8 cellular contexts compared by ENCODE assay signal in genomic region chr5:8756498-8757084, GRCh38.
DNase-seq lines count a peak whose midpoint lies in the region; ATAC-seq and TF ChIP-seq lines count a peak whose summit lies in the region.

No MANE protein-coding gene starts in this region.

- no peak for ATAC-seq in activated T-cell treated with anti-CD3 and anti-CD28 coated beads, Interleukin-2, amount 50 U/mL, for 4 hours
- no peak for ATAC-seq in HG03159 (IDR thresholded peaks at IDR 0.05; ENCODE audit: unreplicated experiment)

- no peak overlapping the region for H3K27ac Mint-ChIP-seq in neural progenitor cell

- peaks cover 12% of the 10 kb centered on the region for H3K9me3 Mint-ChIP-seq in neural progenitor cell
- H3K9me3 Mint-ChIP-seq in activated T-cell treated with anti-CD3 and anti-CD28 coated beads, Interleukin-2, amount 50 U/mL, for 4 hours: peaks cover 16% of the 10 kb centered on the region

- H4K20me1 ChIP-seq in neural progenitor cell (ENCODE audit: low read depth): no peaks in the 10 kb centered on the region

- H3K4me3 ChIP-seq in cardiac muscle cell (no peak overlapping the region), right atrium auricular region (no peak overlapping the region), neural progenitor cell (no peak overlapping the region)

- peaks cover 5% of the 10 kb centered on the region for H3K27me3 Mint-ChIP-seq in neural progenitor cell (ENCODE audit: insufficient read depth, low read depth)
- H3K27me3 Mint-ChIP-seq in activated T-cell treated with anti-CD3 and anti-CD28 coated beads, Interleukin-2, amount 50 U/mL, for 4 hours (ENCODE audit: low read depth): no peaks in the 10 kb centered on the region

- peak; percentile 55 for TF ChIP-seq CTCF in cardiac muscle cell (IDR thresholded peaks at IDR 0.05; ENCODE audit: low read depth, low read length)
- TF ChIP-seq CTCF in right atrium auricular region (IDR thresholded peaks at IDR 0.05): peak in 1 of 2 donors; percentile 66
- TF ChIP-seq CTCF in neural progenitor cell (IDR thresholded peaks at IDR 0.05): peak; percentile 70

- H3K9ac ChIP-seq in neural progenitor cell: no peak overlapping the region

- H3K27me3 ChIP-seq in cardiac muscle cell (no peaks in the 10 kb centered on the region), right atrium auricular region (no peaks in the 10 kb centered on the region), neural progenitor cell (no peaks in the 10 kb centered on the region)

- H3K9me3 ChIP-seq in cardiac muscle cell (ENCODE audit: low read depth): no peaks in the 10 kb centered on the region
- H3K9me3 ChIP-seq in right atrium auricular region: no peaks in the 10 kb centered on the region
- no peaks in the 10 kb centered on the region for H3K9me3 ChIP-seq in neural progenitor cell (ENCODE audit: low read depth)

- H2AFZ ChIP-seq in neural progenitor cell (replicated peaks): no peak overlapping the region

- no peak overlapping the region for H3K4me2 ChIP-seq in neural progenitor cell

- H3K4me1 ChIP-seq in cardiac muscle cell (ENCODE audit: low read depth) (no peaks in the 10 kb centered on the region), right atrium auricular region (no peaks in the 10 kb centered on the region), neural progenitor cell (peaks cover 7% of the 10 kb centered on the region)

- no peaks in the 10 kb centered on the region for H3K79me2 ChIP-seq in neural progenitor cell (ENCODE audit: low read depth)

- no peaks in the 10 kb centered on the region for H3K36me3 ChIP-seq in cardiac muscle cell
- no peaks in the 10 kb centered on the region for H3K36me3 ChIP-seq in right atrium auricular region
- no peaks in the 10 kb centered on the region for H3K36me3 ChIP-seq in neural progenitor cell

- H3K36me3 Mint-ChIP-seq in neural progenitor cell: no peaks in the 10 kb centered on the region
- H3K36me3 Mint-ChIP-seq in activated T-cell treated with anti-CD3 and anti-CD28 coated beads, Interleukin-2, amount 50 U/mL, for 4 hours (ENCODE audit: insufficient read depth): no peaks in the 10 kb centered on the region

- peaks cover 14% of the 10 kb centered on the region for H3K4me1 Mint-ChIP-seq in neural progenitor cell
- no peaks in the 10 kb centered on the region for H3K4me1 Mint-ChIP-seq in activated T-cell treated with anti-CD3 and anti-CD28 coated beads, Interleukin-2, amount 50 U/mL, for 4 hours (ENCODE audit: low read depth)

- H3K27ac ChIP-seq in cardiac muscle cell (no peak overlapping the region), right atrium auricular region (no peak overlapping the region), neural progenitor cell (no peak overlapping the region)

- no peak overlapping the region for H3K4me3 Mint-ChIP-seq in neural progenitor cell
- H3K4me3 Mint-ChIP-seq in activated T-cell treated with anti-CD3 and anti-CD28 coated beads, Interleukin-2, amount 50 U/mL, for 4 hours: no peak overlapping the region

- peak; percentile 48 to 70 for DNase-seq in cardiac muscle cell (ENCODE audit: low read depth in 1 of 2, low spot score in 1 of 2)
- DNase-seq in right atrium auricular region (ENCODE audit: low spot score): no peak
- DNase-seq in NCI-H510A (lab: John Stamatoyannopoulos, UW): peak; percentile 13
- peak; percentile 15 to 45 for DNase-seq in dermis microvascular lymphatic vessel endothelial cell (ENCODE audit: low read depth in 2 of 2)
- DNase-seq in neural progenitor cell (ENCODE audit: low spot score): peak; percentile 71
- no peak for DNase-seq in activated CD4-positive, alpha-beta T cell treated with anti-CD3 and anti-CD28 coated beads for 4 hours
- no peak for DNase-seq in activated T-cell treated with anti-CD3 and anti-CD28 coated beads, Interleukin-2, amount 50 U/mL, for 4 hours

- no peaks in the 10 kb centered on the region for H3F3A ChIP-seq in neural progenitor cell (ENCODE audit: low read depth)

Comparison
In these comparisons a context has a peak if more than half of its experiments do, and no peak if none do; other contexts are left out.
1. DNase-seq: peak in cardiac muscle cell (2 of 2), NCI-H510A (single experiment), dermis microvascular lymphatic vessel endothelial cell (2 of 2) and neural progenitor cell (single experiment); none in right atrium auricular region (single experiment), activated CD4-positive, alpha-beta T cell treated with anti-CD3 and anti-CD28 coated beads for 4 hours (0 of 2) and activated T-cell treated with anti-CD3 and anti-CD28 coated beads, Interleukin-2, amount 50 U/mL, for 4 hours (single experiment).